ENCODE assay signal across 28 cellular contexts in the genomic region with DNA sequence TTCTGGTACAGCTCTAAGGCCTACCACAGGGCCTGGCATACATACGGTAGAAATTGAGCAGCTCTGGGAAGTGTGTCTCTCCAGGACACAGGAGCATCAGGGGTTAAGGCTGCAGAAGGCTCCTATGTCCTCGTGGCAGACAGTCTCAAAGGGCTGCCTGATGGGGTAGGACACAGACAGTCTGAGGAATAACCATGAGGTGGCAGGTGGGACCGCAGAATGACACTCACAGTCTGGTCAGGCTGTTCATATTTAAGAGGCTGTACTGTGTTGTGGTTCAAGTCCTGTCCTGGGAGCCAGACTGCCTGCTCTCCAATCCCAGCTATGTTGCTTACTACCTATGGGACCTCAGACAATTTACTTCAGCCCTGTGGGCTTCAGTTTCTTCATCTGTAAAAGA.
"Had no signal": no experiment of that assay in that cellular context is flagged by ENCODE, and none has a peak within 500 bp of the region (broad histone marks: within the 10 kb centered on the region; RNA-seq: fewer than 3 reads in every experiment).

No MANE protein-coding gene starts in this region.

- H3K27me3 ChIP-seq: esophagus muscularis mucosa, left lung, pancreas had no signal

- H3K27ac ChIP-seq: esophagus muscularis mucosa, left lung, pancreas, prostate gland, skin epidermis, thoracic aorta, VCaP had no signal

- H3K36me3 ChIP-seq: esophagus muscularis mucosa, left lung, pancreas, prostate gland, thoracic aorta had no signal

- DNase-seq: activated CD4-positive, alpha-beta memory T cell treated with anti-CD3 and anti-CD28 coated beads, Interleukin-2, amount 10 ng/mL, durations not matched to agents 7 days and 5 days; activated CD4-positive, alpha-beta T cell treated with anti-CD3 and anti-CD28 coated beads for 48 hours; activated CD8-positive, alpha-beta memory T cell treated with anti-CD3 and anti-CD28 coated beads, Interleukin-2, amount 50 U/mL, for 48 hours; activated gamma-delta T cell treated with Interleukin-2 at 50 U/mL for 16 hours; activated naive CD4-positive, alpha-beta T cell treated with anti-CD3 and anti-CD28 coated beads, Interleukin-2, amount 50 U/mL, for 16 hours; activated T-cell treated with anti-CD3 and anti-CD28 coated beads, Interleukin-2, amount 50 U/mL, for 24 hours; amniotic stem cell; central memory CD4-positive, alpha-beta T cell; endodermal cell; foreskin melanocyte; left lung; naive B cell; nephron progenitor cell; pancreas; retina; stimulated activated CD4-positive, alpha-beta T cell treated with anti-CD3 and anti-CD28 coated beads, Interleukin-12 subunit alpha, Interleukin-12 subunit beta, amount 100 ng/mL, for 4 hours; stimulated activated CD4-positive, alpha-beta T cell treated with anti-CD3 and anti-CD28 coated beads, Interleukin-4, amount 100 ng/mL, for 24 hours; T-helper 9 cell; trophoblast cell had no signal

- H3K4me1 ChIP-seq: esophagus muscularis mucosa, left lung, pancreas, prostate gland had no signal

- H3K4me3 ChIP-seq: esophagus muscularis mucosa, left lung, lung, pancreas, prostate gland, skin epidermis, thoracic aorta had no signal

- ATAC-seq: activated CD4-positive, CD25-positive, alpha-beta regulatory T cell treated with anti-CD3 and anti-CD28 coated beads, Interleukin-2, amount 50 U/mL, for 24 hours; left lung; pancreas; sciatic nerve; stimulated activated effector memory CD8-positive, alpha-beta T cell treated with anti-CD3 and anti-CD28 coated beads, Interleukin-12 subunit alpha, Interleukin-12 subunit beta, amount 100 ng/mL, for 72 hours had no signal

- H3K9me3 ChIP-seq: pancreas, prostate gland had no signal
